ENCODE assay signal across 8 cellular contexts in genomic region chr12:46659032-46659703, GRCh38.
DNase-seq lines count a peak whose midpoint lies in the region; ATAC-seq and TF ChIP-seq lines count a peak whose summit lies in the region.
"Had no signal": no experiment of that assay in that cellular context is flagged by ENCODE, and none has a peak within 500 bp of the region (broad histone marks: within the 10 kb centered on the region; RNA-seq: fewer than 3 reads in every experiment).

No MANE protein-coding gene starts in this region.

- no peaks in the 10 kb centered on the region for H3K27me3 Mint-ChIP-seq in chondrocyte (ENCODE audit: low read depth)

- DNase-seq in LHCN-M2 (ENCODE audit: low read depth) = peak; percentile 36
- DNase-seq in chondrocyte (ENCODE audit: low spot score) = no peak
- DNase-seq in lower lobe of right lung = no peak
- no peak for DNase-seq in RWPE1 (ENCODE audit: low spot score)
- DNase-seq in SIG-M5 (lab: John Stamatoyannopoulos, UW) = no peak
- DNase-seq in KG1 (lab: John Stamatoyannopoulos, UW) = no peak
- DNase-seq: stimulated activated CD4-positive, alpha-beta T cell treated with anti-CD3 and anti-CD28 coated beads, Interleukin-4, amount 100 ng/mL, for 24 hours had no signal

- H3K9ac ChIP-seq in subcutaneous abdominal adipose tissue (ENCODE audit: low read length in 5 of 5) = peak overlapping the region in 4 of 5 donors; percentile 7 to 42 (median 30)

- POLR2A ChIA-PET in RWPE1 (lab: Yijun Ruan, JAX; ENCODE audit: low non-redundant PET) = no interaction called here

- peak overlapping the region; percentile 95 for H3K27ac Mint-ChIP-seq in chondrocyte (ENCODE audit: unreplicated experiment)

- CTCF ChIA-PET in RWPE1 (lab: Yijun Ruan, JAX) = no interaction called here

- peaks cover 33% of the 10 kb centered on the region for H3K4me1 ChIP-seq in lower lobe of right lung
- peaks cover 2 to 33% (median 31%) of the 10 kb centered on the region in 5 donors for H3K4me1 ChIP-seq in subcutaneous abdominal adipose tissue (ENCODE audit: control insufficient read depth in 5 of 5, insufficient read depth in 5 of 5, low read length in 5 of 5)

- intact Hi-C loops in lower lobe of right lung (cut with DNase I) = no loop called here

- no peak for TF ChIP-seq CTCF in chondrocyte (IDR thresholded peaks at IDR 0.05)
- TF ChIP-seq CTCF in lower lobe of right lung (IDR thresholded peaks at IDR 0.05) = no peak
- no peak for TF ChIP-seq CTCF in RWPE1 (conservative IDR thresholded peaks at IDR 0.05; ENCODE audit: low read depth)

- peaks cover 70% of the 10 kb centered on the region for H3K4me1 Mint-ChIP-seq in chondrocyte (ENCODE audit: low read depth)

- peaks cover 4% of the 10 kb centered on the region for H3K36me3 Mint-ChIP-seq in chondrocyte (ENCODE audit: low read depth)

- peak overlapping the region; percentile 50 for H3K27ac ChIP-seq in lower lobe of right lung
- peak overlapping the region; percentile 52 for H3K27ac ChIP-seq in subcutaneous abdominal adipose tissue (ENCODE audit: low read depth, low read length)
- H3K27ac ChIP-seq in RWPE1 = no peak overlapping the region

- H3K27me3 ChIP-seq in lower lobe of right lung (ENCODE audit: low read depth) = no peaks in the 10 kb centered on the region
- no peaks in the 10 kb centered on the region for H3K27me3 ChIP-seq in subcutaneous abdominal adipose tissue (ENCODE audit: control insufficient read depth in 5 of 5, insufficient read depth in 4 of 5, low read length in 5 of 5)

- H3K4me3 ChIP-seq in lower lobe of right lung = no peak overlapping the region
- peak overlapping the region; percentile 2 to 35 (median 28) for H3K4me3 ChIP-seq in subcutaneous abdominal adipose tissue (ENCODE audit: low read depth in 1 of 5, low read length in 5 of 5)

- H3K9me3 ChIP-seq in lower lobe of right lung (no peaks in the 10 kb centered on the region), subcutaneous abdominal adipose tissue (ENCODE audit: control insufficient read depth in 5 of 5, low read length in 5 of 5) (no peaks in the 10 kb centered on the region)

- peak overlapping the region; percentile 55 for H3K4me3 Mint-ChIP-seq in chondrocyte (ENCODE audit: unreplicated experiment)

- ATAC-seq in lower lobe of right lung = no peak

- H3K36me3 ChIP-seq in lower lobe of right lung (no peaks in the 10 kb centered on the region), subcutaneous abdominal adipose tissue (ENCODE audit: control insufficient read depth in 5 of 5, insufficient read depth in 5 of 5, low read length in 5 of 5) (no peaks in the 10 kb centered on the region)

- H3K9me3 Mint-ChIP-seq in chondrocyte (ENCODE audit: low read depth) = no peaks in the 10 kb centered on the region
